In the genomic region with DNA sequence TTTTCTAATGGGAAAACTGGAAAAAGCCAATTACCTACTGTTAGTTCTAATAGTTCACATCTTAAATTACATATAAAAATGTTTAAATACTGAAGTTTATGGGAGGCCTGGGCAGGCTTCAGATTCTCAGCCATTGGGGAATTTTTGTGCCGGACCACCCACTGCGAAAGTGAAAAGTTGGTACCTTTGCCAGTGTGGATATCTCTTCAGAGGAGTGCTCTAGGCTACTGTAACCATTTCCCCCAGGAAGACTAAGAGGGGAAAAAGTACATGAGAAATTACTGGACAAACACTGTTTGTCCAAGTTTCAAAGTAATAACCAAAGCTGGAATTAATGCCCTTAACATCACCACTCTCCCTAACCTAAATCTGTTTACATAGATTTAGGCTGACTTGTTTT, we compare ENCODE assay signal across 10 cellular contexts.
"Had no signal": no experiment of that assay in that cellular context is flagged by ENCODE, and none has a peak within 500 bp of the region (broad histone marks: within the 10 kb centered on the region; RNA-seq: fewer than 3 reads in every experiment).

No MANE protein-coding gene starts in this region.

- H3K36me3 ChIP-seq: HAP-1 had no signal

- DNase-seq: GM23248, GOT3, H7, H9, HCEC 1CT, HFFc6 had no signal

- H3K27ac ChIP-seq: GM23248 had no signal

- FAIRE-seq: H1, H54 had no signal

- H3K4me3 ChIP-seq: GM23248, GM23338, HAP-1 had no signal

- H3K4me1 ChIP-seq: HAP-1 had no signal
